Comparison of ENCODE assay signal across 11 cellular contexts in the genomic region with DNA sequence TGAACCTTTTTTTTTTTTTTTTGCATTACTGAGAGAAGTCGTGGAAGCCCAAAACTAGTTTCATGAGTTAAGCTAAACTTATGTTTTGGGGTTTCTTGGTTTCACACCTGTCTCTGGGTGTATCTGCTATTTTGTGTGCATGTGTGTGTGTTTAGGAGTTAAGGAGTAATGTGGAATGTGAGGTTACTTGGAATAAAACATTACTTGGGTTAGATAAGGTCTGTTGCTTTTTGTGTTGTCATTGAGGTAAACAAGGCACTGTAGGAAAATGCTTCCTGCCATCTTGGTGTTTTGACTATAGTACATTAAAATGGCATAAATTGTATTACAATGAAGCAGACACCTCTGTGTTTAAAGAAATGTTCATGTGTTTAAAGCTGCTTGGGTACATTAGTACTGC. TPM values are rescaled to one million over a fixed set of nuclear protein-coding genes. Genes with fewer than 3 reads are reported as not detected.
A peak's percentile ranks its signal among the peaks of the same experiment; 100 is the strongest.
DNase-seq lines count a peak whose midpoint lies in the region; ATAC-seq and TF ChIP-seq lines count a peak whose summit lies in the region.
"Had no signal": no experiment of that assay in that cellular context is flagged by ENCODE, and none has a peak within 500 bp of the region (broad histone marks: within the 10 kb centered on the region; RNA-seq: fewer than 3 reads in every experiment).

No MANE protein-coding gene starts in this region.

- POLR2A ChIA-PET in CD4-positive, alpha-beta T cell (lab: Charles Lee) = interaction anchor here (1.0 to 3.2 kb wide), 4 partner anchors 41 to 66 kb away, joined by 3 to 130 read pairs (median 4); no protein-coding TSS in a partner anchor
- POLR2A ChIA-PET in IMR-90 (lab: Charles Lee; ENCODE audit: unreplicated experiment) = no interaction called here

- peaks cover 4 to 71% of the 10 kb centered on the region in 2 experiments for H3K79me1 ChIP-seq in IMR-90 (ENCODE audit: low read depth in 1 of 2, low read length in 2 of 2)

- TF ChIP-seq RAD21 in IMR-90 (IDR thresholded peaks at IDR 0.05; ENCODE audit: low read length) = no peak

- 0 out of 2 replicates have a peak overlapping the region, but pooled peaks have one; percentile 8 for H2BK120ac ChIP-seq in IMR-90 (ENCODE audit: low read depth, low read length)

- intact Hi-C loops in CD4-positive, alpha-beta T cell (cut with DNase I, micrococcal nuclease) = loop anchor here in 1 of 2 experiments (2.0 to 10.0 kb wide), 8 partner anchors 48 to 1536 kb away; a partner anchor contains a TSS
- intact Hi-C loops in IMR-90 (cut with micrococcal nuclease) = loop anchor here (5.0 kb wide), 2 partner anchors 71 to 214 kb away; no protein-coding TSS in a partner anchor

- peaks cover 59% of the 10 kb centered on the region for H3K36me3 Mint-ChIP-seq in CD4-positive, alpha-beta T cell (ENCODE audit: low read depth)
- H3K36me3 Mint-ChIP-seq in central memory CD8-positive, alpha-beta T cell (ENCODE audit: insufficient read depth) = peaks cover 54% of the 10 kb centered on the region
- H3K36me3 Mint-ChIP-seq in progenitor cell of endocrine pancreas (ENCODE audit: insufficient read depth) = peaks cover 5% of the 10 kb centered on the region

- peak overlapping the region; percentile 99 for H3K4me3 Mint-ChIP-seq in CD4-positive, alpha-beta T cell
- H3K4me3 Mint-ChIP-seq in central memory CD8-positive, alpha-beta T cell = peak overlapping the region; percentile 99
- peak overlapping the region; percentile 98 for H3K4me3 Mint-ChIP-seq in progenitor cell of endocrine pancreas (ENCODE audit: low read depth)

- in situ Hi-C loops in IMR-90 (cut with MboI; ENCODE audit: low sequenced_read_pairs) = loop anchor here (5.0 to 10.0 kb wide), 2 partner anchors 89 to 146 kb away; no protein-coding TSS in a partner anchor

- no peak overlapping the region for H3K18ac ChIP-seq in IMR-90 (ENCODE audit: low read depth, low read length)

- no peak for DNase-seq in CD4-positive, alpha-beta T cell
- no peak for DNase-seq in IMR-90
- no peak for DNase-seq in central memory CD8-positive, alpha-beta T cell (ENCODE audit: low spot score in 2 of 2)
- no peak for DNase-seq in progenitor cell of endocrine pancreas (ENCODE audit: low spot score, unreplicated experiment)
- no peak for DNase-seq in foreskin melanocyte
- no peak for DNase-seq in GM03348 (ENCODE audit: low spot score)
- DNase-seq in OCI-M1 (lab: John Stamatoyannopoulos, UW) = no peak
- DNase-seq: caudate nucleus, SK-N-SH had no signal

- TF ChIP-seq POLR2A in IMR-90 (IDR thresholded peaks at IDR 0.05; ENCODE audit: low read depth, low read length) = no peak

- peak overlapping the region; percentile 37 for H3K27ac Mint-ChIP-seq in CD4-positive, alpha-beta T cell
- peak overlapping the region; percentile 97 for H3K27ac Mint-ChIP-seq in central memory CD8-positive, alpha-beta T cell (ENCODE audit: low read depth)
- no peak overlapping the region for H3K27ac Mint-ChIP-seq in progenitor cell of endocrine pancreas

- no peak for TF ChIP-seq CTCF in CD4-positive, alpha-beta T cell (IDR thresholded peaks at IDR 0.05)
- TF ChIP-seq CTCF in IMR-90 (conservative IDR thresholded peaks at IDR 0.05; ENCODE audit: low read depth, low read length) = no peak
- TF ChIP-seq CTCF in progenitor cell of endocrine pancreas (IDR thresholded peaks at IDR 0.05; ENCODE audit: unreplicated experiment) = no peak

- no peaks in the 10 kb centered on the region for H3K27me3 Mint-ChIP-seq in CD4-positive, alpha-beta T cell
- H3K27me3 Mint-ChIP-seq in central memory CD8-positive, alpha-beta T cell = no peaks in the 10 kb centered on the region
- no peaks in the 10 kb centered on the region for H3K27me3 Mint-ChIP-seq in progenitor cell of endocrine pancreas

- H3K9me3 Mint-ChIP-seq in CD4-positive, alpha-beta T cell = no peaks in the 10 kb centered on the region
- H3K9me3 Mint-ChIP-seq in central memory CD8-positive, alpha-beta T cell = no peaks in the 10 kb centered on the region
- no peaks in the 10 kb centered on the region for H3K9me3 Mint-ChIP-seq in progenitor cell of endocrine pancreas (ENCODE audit: low read depth)

- no peak overlapping the region for H4K8ac ChIP-seq in IMR-90 (ENCODE audit: low read depth in 2 of 2, low read length in 2 of 2)

- H3K4me2 ChIP-seq in IMR-90 (ENCODE audit: low read depth, low read length) = peak overlapping the region; percentile 14; the same call in 1 of the 2 replicates
- H3K4me2 ChIP-seq: SK-N-SH had no signal

- no peak overlapping the region for H2AK5ac ChIP-seq in IMR-90 (ENCODE audit: low read depth, low read length)

- no CpG with 5 or more reads among the region's 1 CpG for WGBS in IMR-90 (ENCODE audit: extremely low coverage in 2 of 2, insufficient read length in 1 of 2), 2 experiments

- H3K9me1 ChIP-seq in IMR-90 (ENCODE audit: insufficient read depth, low read length) = peaks cover 31% of the 10 kb centered on the region

- no peaks in the 10 kb centered on the region for H3K36me3 ChIP-seq in IMR-90 (ENCODE audit: control insufficient read depth, insufficient read depth, low read length)

- no peak overlapping the region for H3K56ac ChIP-seq in IMR-90 (ENCODE audit: extremely low read depth, insufficient read depth, low read length)

- H4K20me1 ChIP-seq in IMR-90 (ENCODE audit: insufficient read depth, low read length) = peaks cover 76% of the 10 kb centered on the region; the same call in 1 of the 2 replicates

- H3K23ac ChIP-seq in IMR-90 (ENCODE audit: low read depth, low read length) = peak overlapping the region; percentile 76; the same call in 1 of the 2 replicates

- BruUV-seq in IMR-90 (replicated peaks; lab: Mats Ljungman, UMichigan) = no TSS peak

- H3K9ac ChIP-seq in IMR-90 (ENCODE audit: low read depth, low read length) = no peak overlapping the region
- H3K9ac ChIP-seq: SK-N-SH had no signal

- H3K4ac ChIP-seq in IMR-90 (ENCODE audit: low read depth, low read length) = no peak overlapping the region

- no peak overlapping the region for H4K91ac ChIP-seq in IMR-90 (ENCODE audit: insufficient read depth, low read depth, low read length)

- no peak overlapping the region; the same call in 1 of the 2 replicates for H3K4me3 ChIP-seq in IMR-90 (ENCODE audit: insufficient read depth, low read depth, low read length)

- no peaks in the 10 kb centered on the region for H3K9me3 ChIP-seq in CD4-positive, alpha-beta T cell (ENCODE audit: control insufficient read depth, low read length)
- H3K9me3 ChIP-seq in IMR-90 (ENCODE audit: control insufficient read depth, insufficient read depth, low read length) = no peaks in the 10 kb centered on the region
- H3K9me3 ChIP-seq: SK-N-SH had no signal

- H3K4me1 Mint-ChIP-seq in CD4-positive, alpha-beta T cell (ENCODE audit: low read depth) = peaks cover 76% of the 10 kb centered on the region
- peaks cover 72% of the 10 kb centered on the region for H3K4me1 Mint-ChIP-seq in central memory CD8-positive, alpha-beta T cell
- peaks cover 40% of the 10 kb centered on the region for H3K4me1 Mint-ChIP-seq in progenitor cell of endocrine pancreas (ENCODE audit: low read depth)

- peaks cover 19% of the 10 kb centered on the region for H3K4me1 ChIP-seq in IMR-90 (ENCODE audit: control insufficient read depth, insufficient read depth, low read length)

- no peak overlapping the region for H4K5ac ChIP-seq in IMR-90 (ENCODE audit: low read depth, low read length)

- no peak overlapping the region for H2AFZ ChIP-seq in IMR-90 (replicated peaks; ENCODE audit: low read length, poor library complexity)

- H2BK5ac ChIP-seq in IMR-90 (ENCODE audit: low read depth, low read length, poor library complexity, severe bottlenecking) = no peak overlapping the region

- H3K14ac ChIP-seq in IMR-90 (replicated peaks; ENCODE audit: low read depth, low read length) = peak overlapping the region; percentile 33

- H2BK20ac ChIP-seq in IMR-90 (ENCODE audit: low read depth, low read length) = no peak overlapping the region

- no peak overlapping the region for H2AK9ac ChIP-seq in IMR-90 (replicated peaks; ENCODE audit: low read depth, low read length, poor library complexity)

- dilution Hi-C loops in IMR-90 (cut with HindIII; ENCODE audit: low sequenced_read_pairs, unreplicated experiment) = no loop called here

- no peak overlapping the region for H3K27ac ChIP-seq in CD4-positive, alpha-beta T cell (ENCODE audit: low read depth, low read length)
- no peak overlapping the region for H3K27ac ChIP-seq in IMR-90 (ENCODE audit: insufficient read depth, low read length)

- no peak overlapping the region for H2BK15ac ChIP-seq in IMR-90 (ENCODE audit: low read depth, low read length)

- CTCF ChIA-PET in CD4-positive, alpha-beta T cell (lab: Charles Lee) = interaction anchor here (1.1 to 5.2 kb wide), 3 partner anchors 9 to 74 kb away, joined by 3 to 30 read pairs (median 5); no protein-coding TSS in a partner anchor
- CTCF ChIA-PET in IMR-90 (lab: Yijun Ruan, JAX) = interaction anchor here (0.6 to 1.6 kb wide), 4 partner anchors 13 to 150 kb away, joined by 3 to 7 read pairs (median 4); no protein-coding TSS in a partner anchor

- ATAC-seq in CD4-positive, alpha-beta T cell (ENCODE audit: poor library complexity) = no peak
- ATAC-seq in IMR-90 (ENCODE audit: low read depth) = no peak
- no peak for ATAC-seq in central memory CD8-positive, alpha-beta T cell (replicated peaks; ENCODE audit: extremely low read depth, poor library complexity, severe bottlenecking)
- ATAC-seq: activated CD4-positive, CD25-positive, alpha-beta regulatory T cell treated with anti-CD3 and anti-CD28 coated beads, Interleukin-2, amount 50 U/mL, for 24 hours; esophagus mucosa had no signal

- no peaks in the 10 kb centered on the region for H3K27me3 ChIP-seq in CD4-positive, alpha-beta T cell (ENCODE audit: control insufficient read depth, insufficient read depth, low read length)
- no peaks in the 10 kb centered on the region for H3K27me3 ChIP-seq in IMR-90 (ENCODE audit: control insufficient read depth, insufficient read depth, low read length)

TF ChIP-seq in IMR-90, 13 proteins besides CTCF, POLR2A, EP300 and RAD21 (continues in another document):
- TF ChIP-seq, protein P1, sequence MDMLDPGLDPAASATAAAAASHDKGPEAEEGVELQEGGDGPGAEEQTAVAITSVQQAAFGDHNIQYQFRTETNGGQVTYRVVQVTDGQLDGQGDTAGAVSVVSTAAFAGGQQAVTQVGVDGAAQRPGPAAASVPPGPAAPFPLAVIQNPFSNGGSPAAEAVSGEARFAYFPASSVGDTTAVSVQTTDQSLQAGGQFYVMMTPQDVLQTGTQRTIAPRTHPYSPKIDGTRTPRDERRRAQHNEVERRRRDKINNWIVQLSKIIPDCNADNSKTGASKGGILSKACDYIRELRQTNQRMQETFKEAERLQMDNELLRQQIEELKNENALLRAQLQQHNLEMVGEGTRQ (IDR thresholded peaks at IDR 0.05; ENCODE audit: low read depth, low read length) = no peak
- TF ChIP-seq FOS (IDR thresholded peaks at IDR 0.05; ENCODE audit: low read depth, low read length) (no peak), NFE2L2 (IDR thresholded peaks at IDR 0.05; ENCODE audit: low read depth, low read length) (no peak), CHD1 (IDR thresholded peaks at IDR 0.05; ENCODE audit: low read depth, low read length) (no peak), MAFK (IDR thresholded peaks at IDR 0.05; ENCODE audit: low read depth, low read length) (no peak)

RNA-seq across cellular contexts. Expression of a gene that starts 2.9 kb away (rescaled TPM):
- total RNA-seq in CD4-positive, alpha-beta T cell = 100 to 1,000 TPM; 122 to 123 TPM
- total RNA-seq in IMR-90 (2012; rRNA removed) (4.1 and 5.3 TPM in 2 replicates), progenitor cell of endocrine pancreas (11.4 and 13.6 TPM in 2 replicates)
- 1.2 and 1.5 TPM in 2 replicates for polyA plus RNA-seq in IMR-90 (2012; rRNA removed)
- polyA plus RNA-seq in IMR-90 (2012; cell fraction: cytosol; rRNA removed) = 0.53 and 0.84 TPM in 2 replicates
- 0.44 and 1.0 TPM in 2 replicates for polyA plus RNA-seq in IMR-90 (2012; cell fraction: nucleus; rRNA removed; ENCODE audit: low replicate concordance)
